In genomic region chr3:133895208-133896001, GRCh38 we compare ENCODE assay signal across 8 cellular contexts. TPM values are rescaled to one million over a fixed set of nuclear protein-coding genes. Genes with fewer than 3 reads are reported as not detected.
A peak's percentile ranks its signal among the peaks of the same experiment; 100 is the strongest.
DNase-seq lines count a peak whose midpoint lies in the region; ATAC-seq and TF ChIP-seq lines count a peak whose summit lies in the region.

RAB6B (minus strand) TSS chr3:133895882; CDS start chr3:133895466, 416 bp downstream.

- H3K23ac ChIP-seq in trophoblast cell (ENCODE audit: low read length) = no peak within 1 kb of the TSS

- H3K9me3 ChIP-seq in ascending aorta (no peaks in the 10 kb centered on the region), right cardiac atrium (ENCODE audit: control insufficient read depth, low read length) (no peaks in the 10 kb centered on the region), trophoblast cell (ENCODE audit: insufficient read depth, low read depth, low read length) (peaks cover 2% of the 10 kb centered on the region)

- no peak within 1 kb of the TSS for H3K18ac ChIP-seq in trophoblast cell (ENCODE audit: low read length)

- H3K79me2 ChIP-seq in trophoblast cell (ENCODE audit: control insufficient read depth, insufficient read depth, low read length, poor library complexity) = no peaks in the 10 kb centered on the region

- no peaks in the 10 kb centered on the region for H3K27me3 ChIP-seq in ascending aorta
- H3K27me3 ChIP-seq in right cardiac atrium (ENCODE audit: control insufficient read depth, insufficient read depth) = no peaks in the 10 kb centered on the region
- H3K27me3 ChIP-seq in trophoblast cell (ENCODE audit: insufficient read depth, low read length) = peaks cover 25% of the 10 kb centered on the region

- no peak within 1 kb of the TSS for H4K12ac ChIP-seq in trophoblast cell (ENCODE audit: low read depth, low read length)

- H2BK12ac ChIP-seq in trophoblast cell (ENCODE audit: low read length) = no peak within 1 kb of the TSS

- intact Hi-C loops in ascending aorta (cut with DNase I) (no loop called here), right cardiac atrium (cut with DNase I) (loop anchor here in 1 of 4 donors (5.0 kb wide), 1 partner anchor 73 kb away; no protein-coding TSS in a partner anchor)

- H3K4me2 ChIP-seq in trophoblast cell (ENCODE audit: low read length) = peak within 1 kb of the TSS; percentile 88

- no peak within 1 kb of the TSS for H3K9ac ChIP-seq in trophoblast cell (ENCODE audit: low read length)

- H3K27ac ChIP-seq in ascending aorta = no peak within 1 kb of the TSS
- H3K27ac ChIP-seq in right cardiac atrium (ENCODE audit: low read length) = no peak within 1 kb of the TSS
- no peak within 1 kb of the TSS for H3K27ac ChIP-seq in trophoblast cell (ENCODE audit: low read depth, low read length)

- no peaks in the 10 kb centered on the region for H3K36me3 ChIP-seq in ascending aorta
- H3K36me3 ChIP-seq in trophoblast cell (ENCODE audit: control insufficient read depth in 1 of 2, insufficient read depth in 2 of 2, low read length in 2 of 2) = no peaks in the 10 kb centered on the region

- no peak within 1 kb of the TSS for H4K8ac ChIP-seq in trophoblast cell (ENCODE audit: low read depth, low read length)

- peak; percentile 34 for DNase-seq in stimulated activated CD4-positive, alpha-beta T cell treated with anti-CD3 and anti-CD28 coated beads, Interleukin-15, amount 100 ng/mL, for 24 hours
- no peak for DNase-seq in stimulated activated CD4-positive, alpha-beta T cell treated with anti-CD3 and anti-CD28 coated beads, Interleukin-1b, Interleukin-23, amount 100 ng/mL, for 48 hours
- DNase-seq in NCI-H1930 (lab: John Stamatoyannopoulos, UW) = peak; percentile 20 to 58
- DNase-seq in ascending aorta (ENCODE audit: low spot score in 2 of 2) = no peak
- DNase-seq in right cardiac atrium = peak; percentile 58 to 82 (median 82)
- peak in 1 of 2 donors; percentile 43 for DNase-seq in trophoblast cell

- H3K4me3 ChIP-seq in ascending aorta = peak within 1 kb of the TSS; percentile 64 to 71
- peak within 1 kb of the TSS; percentile 62 for H3K4me3 ChIP-seq in right cardiac atrium (ENCODE audit: low read length)
- H3K4me3 ChIP-seq in trophoblast cell (ENCODE audit: low read depth, low read length) = peak within 1 kb of the TSS; percentile 83

- H3K4me1 ChIP-seq in ascending aorta (peaks cover 0 to 6% of the 10 kb centered on the region in 2 donors), right cardiac atrium (ENCODE audit: control insufficient read depth, insufficient read depth, low read length) (peaks cover 9% of the 10 kb centered on the region), trophoblast cell (ENCODE audit: control insufficient read depth in 1 of 2, insufficient read depth in 2 of 2, low read length in 2 of 2) (peaks cover 3 to 9% of the 10 kb centered on the region in 2 experiments)

- H2BK120ac ChIP-seq in trophoblast cell (ENCODE audit: insufficient read depth, low read length, poor library complexity) = no peak within 1 kb of the TSS

- H4K91ac ChIP-seq in trophoblast cell (ENCODE audit: low read depth, low read length) = no peak within 1 kb of the TSS

- H2BK5ac ChIP-seq in trophoblast cell (ENCODE audit: low read depth, low read length, poor library complexity) = no peak within 1 kb of the TSS

- WGBS in right cardiac atrium = under 1% methylated on average over 79 of the region's 80 CpGs
- WGBS in trophoblast cell (ENCODE audit: extremely low coverage, insufficient coverage, insufficient read length) = no CpG with 5 or more reads among the region's 80 CpGs

- H2AFZ ChIP-seq in trophoblast cell (ENCODE audit: insufficient read depth, low read length, poor library complexity) = peak within 1 kb of the TSS; percentile 65

- no peaks in the 10 kb centered on the region for H3K79me1 ChIP-seq in trophoblast cell (ENCODE audit: low read length)

- ATAC-seq in right cardiac atrium (peak; percentile 89 to 92), GM18909 (IDR thresholded peaks at IDR 0.05; ENCODE audit: poor library complexity, unreplicated experiment) (no peak), HG03108 (IDR thresholded peaks at IDR 0.05; ENCODE audit: unreplicated experiment) (no peak)

- no peak within 1 kb of the TSS for H3K4ac ChIP-seq in trophoblast cell (ENCODE audit: low read depth, low read length)

- TF ChIP-seq CTCF in ascending aorta (IDR thresholded peaks at IDR 0.05) = no peak

- no peak within 1 kb of the TSS for H3K14ac ChIP-seq in trophoblast cell (ENCODE audit: low read length)

- H2AK5ac ChIP-seq in trophoblast cell (ENCODE audit: low read length) = no peak within 1 kb of the TSS

RNA-seq across cellular contexts. Expression of gene RAB6B, which starts in this region (rescaled TPM):
- total RNA-seq in ascending aorta = 0.75 TPM
- 10 to 100 TPM; 27.2 to 48.1 (median 36.1) TPM for total RNA-seq in right cardiac atrium
- 23.6 TPM for polyA plus RNA-seq in right cardiac atrium
- 2.1 and 2.2 TPM in 2 replicates for polyA plus RNA-seq in trophoblast cell (2013)

Comparison
In these comparisons a context has a peak if more than half of its experiments do, and no peak if none do; other contexts are left out.
1. RNA of gene RAB6B (total RNA-seq): 27.2 to 48.1 TPM in right cardiac atrium; 0.75 TPM in ascending aorta (single experiment); every median in the first group is over 10 times any median in the second.
2. DNase-seq: peak in stimulated activated CD4-positive, alpha-beta T cell treated with anti-CD3 and anti-CD28 coated beads, Interleukin-15, amount 100 ng/mL, for 24 hours (single experiment), NCI-H1930 (2 of 2) and right cardiac atrium (3 of 3); none in stimulated activated CD4-positive, alpha-beta T cell treated with anti-CD3 and anti-CD28 coated beads, Interleukin-1b, Interleukin-23, amount 100 ng/mL, for 48 hours (single experiment) and ascending aorta (0 of 2).
3. ATAC-seq: peak in right cardiac atrium (2 of 2); none in GM18909 (single experiment) and HG03108 (single experiment).
4. Peak in every context shown above with its lines, with median percentiles within 50 percentile points of each other: H3K4me3 ChIP-seq.